1 cellular context compared by ENCODE assay signal in the genomic region with DNA sequence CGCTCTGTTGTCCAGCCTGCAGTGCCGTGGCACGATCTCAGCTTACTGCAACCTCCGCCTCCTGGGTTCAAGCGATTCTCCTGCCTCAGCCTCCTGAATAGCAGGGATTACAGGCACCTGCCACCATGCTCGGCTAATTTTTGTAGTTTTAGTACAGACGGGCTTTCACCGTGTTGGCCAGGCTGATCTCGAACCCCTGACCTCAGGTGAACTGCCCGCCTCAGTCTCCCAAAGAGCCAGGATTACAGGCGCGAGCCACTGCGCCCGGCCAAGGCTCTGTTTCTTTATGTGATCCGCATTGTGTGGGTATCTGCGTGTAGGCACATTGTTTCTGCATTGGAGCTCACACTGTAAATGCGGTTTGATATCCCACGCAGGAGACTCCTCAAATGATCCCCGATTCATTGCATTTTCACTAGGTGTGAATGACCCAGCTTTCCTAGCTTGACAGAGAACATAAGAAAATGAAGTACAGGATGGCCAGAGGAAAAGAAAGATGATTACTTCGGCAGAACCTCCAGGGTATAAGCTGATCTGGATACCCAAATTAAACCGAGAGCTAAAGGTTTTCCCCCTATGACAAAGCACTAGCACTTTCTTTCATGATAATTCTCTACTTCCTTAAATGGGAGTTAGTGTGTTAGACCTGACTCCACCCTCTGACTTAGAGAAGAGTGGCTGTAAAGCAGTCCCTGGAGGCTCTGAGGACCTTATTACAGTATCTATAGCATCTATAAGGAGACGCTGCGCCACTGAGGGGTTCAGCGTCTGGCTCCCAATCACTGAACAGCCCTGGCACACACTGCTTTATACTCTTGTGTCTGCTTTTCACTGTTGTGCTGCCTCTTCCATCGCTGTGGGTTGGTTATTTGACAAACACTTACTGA.
TF ChIP-seq lines count a peak whose summit lies in the region.

No MANE protein-coding gene starts in this region.

TF ChIP-seq in GM12878, 131 proteins besides CTCF, POLR2A, EP300 and RAD21 (continued from another document and continues in another):
- TF ChIP-seq, protein P1, sequence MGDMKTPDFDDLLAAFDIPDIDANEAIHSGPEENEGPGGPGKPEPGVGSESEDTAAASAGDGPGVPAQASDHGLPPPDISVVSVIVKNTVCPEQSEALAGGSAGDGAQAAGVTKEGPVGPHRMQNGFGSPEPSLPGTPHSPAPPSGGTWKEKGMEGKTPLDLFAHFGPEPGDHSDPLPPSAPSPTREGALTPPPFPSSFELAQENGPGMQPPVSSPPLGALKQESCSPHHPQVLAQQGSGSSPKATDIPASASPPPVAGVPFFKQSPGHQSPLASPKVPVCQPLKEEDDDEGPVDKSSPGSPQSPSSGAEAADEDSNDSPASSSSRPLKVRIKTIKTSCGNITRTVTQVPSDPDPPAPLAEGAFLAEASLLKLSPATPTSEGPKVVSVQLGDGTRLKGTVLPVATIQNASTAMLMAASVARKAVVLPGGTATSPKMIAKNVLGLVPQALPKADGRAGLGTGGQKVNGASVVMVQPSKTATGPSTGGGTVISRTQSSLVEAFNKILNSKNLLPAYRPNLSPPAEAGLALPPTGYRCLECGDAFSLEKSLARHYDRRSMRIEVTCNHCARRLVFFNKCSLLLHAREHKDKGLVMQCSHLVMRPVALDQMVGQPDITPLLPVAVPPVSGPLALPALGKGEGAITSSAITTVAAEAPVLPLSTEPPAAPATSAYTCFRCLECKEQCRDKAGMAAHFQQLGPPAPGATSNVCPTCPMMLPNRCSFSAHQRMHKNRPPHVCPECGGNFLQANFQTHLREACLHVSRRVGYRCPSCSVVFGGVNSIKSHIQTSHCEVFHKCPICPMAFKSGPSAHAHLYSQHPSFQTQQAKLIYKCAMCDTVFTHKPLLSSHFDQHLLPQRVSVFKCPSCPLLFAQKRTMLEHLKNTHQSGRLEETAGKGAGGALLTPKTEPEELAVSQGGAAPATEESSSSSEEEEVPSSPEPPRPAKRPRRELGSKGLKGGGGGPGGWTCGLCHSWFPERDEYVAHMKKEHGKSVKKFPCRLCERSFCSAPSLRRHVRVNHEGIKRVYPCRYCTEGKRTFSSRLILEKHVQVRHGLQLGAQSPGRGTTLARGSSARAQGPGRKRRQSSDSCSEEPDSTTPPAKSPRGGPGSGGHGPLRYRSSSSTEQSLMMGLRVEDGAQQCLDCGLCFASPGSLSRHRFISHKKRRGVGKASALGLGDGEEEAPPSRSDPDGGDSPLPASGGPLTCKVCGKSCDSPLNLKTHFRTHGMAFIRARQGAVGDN (IDR thresholded peaks at IDR 0.05) = peak; percentile 68
- TF ChIP-seq CREB1 (IDR thresholded peaks at IDR 0.05; ENCODE audit: low read depth) = no peak
- TF ChIP-seq GABPA (IDR thresholded peaks at IDR 0.05; ENCODE audit: low read depth) = no peak
- peak; percentile 26; the same call in 1 of the 2 replicates for TF ChIP-seq NBN (IDR thresholded peaks at IDR 0.05)
- no peak for TF ChIP-seq SUPT20H (IDR thresholded peaks at IDR 0.05; ENCODE audit: borderline replicate concordance, control insufficient read depth, low read depth, low read length)
- no peak for TF ChIP-seq BMI1 (IDR thresholded peaks at IDR 0.05; ENCODE audit: borderline replicate concordance)
- TF ChIP-seq SP1 (IDR thresholded peaks at IDR 0.05; ENCODE audit: low read depth, low read length) = peak; percentile 6
- no peak for TF ChIP-seq TCF7 (IDR thresholded peaks at IDR 0.05; ENCODE audit: borderline replicate concordance)
- no peak for TF ChIP-seq SMC3 (IDR thresholded peaks at IDR 0.05; ENCODE audit: borderline replicate concordance, low read length)
- TF ChIP-seq, protein P2, sequence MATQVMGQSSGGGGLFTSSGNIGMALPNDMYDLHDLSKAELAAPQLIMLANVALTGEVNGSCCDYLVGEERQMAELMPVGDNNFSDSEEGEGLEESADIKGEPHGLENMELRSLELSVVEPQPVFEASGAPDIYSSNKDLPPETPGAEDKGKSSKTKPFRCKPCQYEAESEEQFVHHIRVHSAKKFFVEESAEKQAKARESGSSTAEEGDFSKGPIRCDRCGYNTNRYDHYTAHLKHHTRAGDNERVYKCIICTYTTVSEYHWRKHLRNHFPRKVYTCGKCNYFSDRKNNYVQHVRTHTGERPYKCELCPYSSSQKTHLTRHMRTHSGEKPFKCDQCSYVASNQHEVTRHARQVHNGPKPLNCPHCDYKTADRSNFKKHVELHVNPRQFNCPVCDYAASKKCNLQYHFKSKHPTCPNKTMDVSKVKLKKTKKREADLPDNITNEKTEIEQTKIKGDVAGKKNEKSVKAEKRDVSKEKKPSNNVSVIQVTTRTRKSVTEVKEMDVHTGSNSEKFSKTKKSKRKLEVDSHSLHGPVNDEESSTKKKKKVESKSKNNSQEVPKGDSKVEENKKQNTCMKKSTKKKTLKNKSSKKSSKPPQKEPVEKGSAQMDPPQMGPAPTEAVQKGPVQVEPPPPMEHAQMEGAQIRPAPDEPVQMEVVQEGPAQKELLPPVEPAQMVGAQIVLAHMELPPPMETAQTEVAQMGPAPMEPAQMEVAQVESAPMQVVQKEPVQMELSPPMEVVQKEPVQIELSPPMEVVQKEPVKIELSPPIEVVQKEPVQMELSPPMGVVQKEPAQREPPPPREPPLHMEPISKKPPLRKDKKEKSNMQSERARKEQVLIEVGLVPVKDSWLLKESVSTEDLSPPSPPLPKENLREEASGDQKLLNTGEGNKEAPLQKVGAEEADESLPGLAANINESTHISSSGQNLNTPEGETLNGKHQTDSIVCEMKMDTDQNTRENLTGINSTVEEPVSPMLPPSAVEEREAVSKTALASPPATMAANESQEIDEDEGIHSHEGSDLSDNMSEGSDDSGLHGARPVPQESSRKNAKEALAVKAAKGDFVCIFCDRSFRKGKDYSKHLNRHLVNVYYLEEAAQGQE (IDR thresholded peaks at IDR 0.05; ENCODE audit: low read depth, low read length) = no peak
- TF ChIP-seq, protein P3, sequence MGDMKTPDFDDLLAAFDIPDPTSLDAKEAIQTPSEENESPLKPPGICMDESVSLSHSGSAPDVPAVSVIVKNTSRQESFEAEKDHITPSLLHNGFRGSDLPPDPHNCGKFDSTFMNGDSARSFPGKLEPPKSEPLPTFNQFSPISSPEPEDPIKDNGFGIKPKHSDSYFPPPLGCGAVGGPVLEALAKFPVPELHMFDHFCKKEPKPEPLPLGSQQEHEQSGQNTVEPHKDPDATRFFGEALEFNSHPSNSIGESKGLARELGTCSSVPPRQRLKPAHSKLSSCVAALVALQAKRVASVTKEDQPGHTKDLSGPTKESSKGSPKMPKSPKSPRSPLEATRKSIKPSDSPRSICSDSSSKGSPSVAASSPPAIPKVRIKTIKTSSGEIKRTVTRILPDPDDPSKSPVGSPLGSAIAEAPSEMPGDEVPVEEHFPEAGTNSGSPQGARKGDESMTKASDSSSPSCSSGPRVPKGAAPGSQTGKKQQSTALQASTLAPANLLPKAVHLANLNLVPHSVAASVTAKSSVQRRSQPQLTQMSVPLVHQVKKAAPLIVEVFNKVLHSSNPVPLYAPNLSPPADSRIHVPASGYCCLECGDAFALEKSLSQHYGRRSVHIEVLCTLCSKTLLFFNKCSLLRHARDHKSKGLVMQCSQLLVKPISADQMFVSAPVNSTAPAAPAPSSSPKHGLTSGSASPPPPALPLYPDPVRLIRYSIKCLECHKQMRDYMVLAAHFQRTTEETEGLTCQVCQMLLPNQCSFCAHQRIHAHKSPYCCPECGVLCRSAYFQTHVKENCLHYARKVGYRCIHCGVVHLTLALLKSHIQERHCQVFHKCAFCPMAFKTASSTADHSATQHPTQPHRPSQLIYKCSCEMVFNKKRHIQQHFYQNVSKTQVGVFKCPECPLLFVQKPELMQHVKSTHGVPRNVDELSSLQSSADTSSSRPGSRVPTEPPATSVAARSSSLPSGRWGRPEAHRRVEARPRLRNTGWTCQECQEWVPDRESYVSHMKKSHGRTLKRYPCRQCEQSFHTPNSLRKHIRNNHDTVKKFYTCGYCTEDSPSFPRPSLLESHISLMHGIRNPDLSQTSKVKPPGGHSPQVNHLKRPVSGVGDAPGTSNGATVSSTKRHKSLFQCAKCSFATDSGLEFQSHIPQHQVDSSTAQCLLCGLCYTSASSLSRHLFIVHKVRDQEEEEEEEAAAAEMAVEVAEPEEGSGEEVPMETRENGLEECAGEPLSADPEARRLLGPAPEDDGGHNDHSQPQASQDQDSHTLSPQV (IDR thresholded peaks at IDR 0.05) = no peak
- TF ChIP-seq ZSCAN29 (IDR thresholded peaks at IDR 0.05) = no peak; the same call in 1 of the 2 replicates
- TF ChIP-seq SMAD1 (IDR thresholded peaks at IDR 0.05; ENCODE audit: low read depth, partially characterized antibody) = peak; percentile 76
- TF ChIP-seq KDM1A (IDR thresholded peaks at IDR 0.05; ENCODE audit: borderline replicate concordance) = no peak
- no peak for TF ChIP-seq CEBPB (IDR thresholded peaks at IDR 0.05; ENCODE audit: borderline replicate concordance in 1 of 2, low read depth in 2 of 2, low read length in 2 of 2)
- TF ChIP-seq, protein P4, sequence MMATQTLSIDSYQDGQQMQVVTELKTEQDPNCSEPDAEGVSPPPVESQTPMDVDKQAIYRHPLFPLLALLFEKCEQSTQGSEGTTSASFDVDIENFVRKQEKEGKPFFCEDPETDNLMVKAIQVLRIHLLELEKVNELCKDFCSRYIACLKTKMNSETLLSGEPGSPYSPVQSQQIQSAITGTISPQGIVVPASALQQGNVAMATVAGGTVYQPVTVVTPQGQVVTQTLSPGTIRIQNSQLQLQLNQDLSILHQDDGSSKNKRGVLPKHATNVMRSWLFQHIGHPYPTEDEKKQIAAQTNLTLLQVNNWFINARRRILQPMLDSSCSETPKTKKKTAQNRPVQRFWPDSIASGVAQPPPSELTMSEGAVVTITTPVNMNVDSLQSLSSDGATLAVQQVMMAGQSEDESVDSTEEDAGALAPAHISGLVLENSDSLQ (IDR thresholded peaks at IDR 0.05) = 0 out of 2 replicates have a peak, but pooled peaks have one; percentile 26
- TF ChIP-seq, protein P5, sequence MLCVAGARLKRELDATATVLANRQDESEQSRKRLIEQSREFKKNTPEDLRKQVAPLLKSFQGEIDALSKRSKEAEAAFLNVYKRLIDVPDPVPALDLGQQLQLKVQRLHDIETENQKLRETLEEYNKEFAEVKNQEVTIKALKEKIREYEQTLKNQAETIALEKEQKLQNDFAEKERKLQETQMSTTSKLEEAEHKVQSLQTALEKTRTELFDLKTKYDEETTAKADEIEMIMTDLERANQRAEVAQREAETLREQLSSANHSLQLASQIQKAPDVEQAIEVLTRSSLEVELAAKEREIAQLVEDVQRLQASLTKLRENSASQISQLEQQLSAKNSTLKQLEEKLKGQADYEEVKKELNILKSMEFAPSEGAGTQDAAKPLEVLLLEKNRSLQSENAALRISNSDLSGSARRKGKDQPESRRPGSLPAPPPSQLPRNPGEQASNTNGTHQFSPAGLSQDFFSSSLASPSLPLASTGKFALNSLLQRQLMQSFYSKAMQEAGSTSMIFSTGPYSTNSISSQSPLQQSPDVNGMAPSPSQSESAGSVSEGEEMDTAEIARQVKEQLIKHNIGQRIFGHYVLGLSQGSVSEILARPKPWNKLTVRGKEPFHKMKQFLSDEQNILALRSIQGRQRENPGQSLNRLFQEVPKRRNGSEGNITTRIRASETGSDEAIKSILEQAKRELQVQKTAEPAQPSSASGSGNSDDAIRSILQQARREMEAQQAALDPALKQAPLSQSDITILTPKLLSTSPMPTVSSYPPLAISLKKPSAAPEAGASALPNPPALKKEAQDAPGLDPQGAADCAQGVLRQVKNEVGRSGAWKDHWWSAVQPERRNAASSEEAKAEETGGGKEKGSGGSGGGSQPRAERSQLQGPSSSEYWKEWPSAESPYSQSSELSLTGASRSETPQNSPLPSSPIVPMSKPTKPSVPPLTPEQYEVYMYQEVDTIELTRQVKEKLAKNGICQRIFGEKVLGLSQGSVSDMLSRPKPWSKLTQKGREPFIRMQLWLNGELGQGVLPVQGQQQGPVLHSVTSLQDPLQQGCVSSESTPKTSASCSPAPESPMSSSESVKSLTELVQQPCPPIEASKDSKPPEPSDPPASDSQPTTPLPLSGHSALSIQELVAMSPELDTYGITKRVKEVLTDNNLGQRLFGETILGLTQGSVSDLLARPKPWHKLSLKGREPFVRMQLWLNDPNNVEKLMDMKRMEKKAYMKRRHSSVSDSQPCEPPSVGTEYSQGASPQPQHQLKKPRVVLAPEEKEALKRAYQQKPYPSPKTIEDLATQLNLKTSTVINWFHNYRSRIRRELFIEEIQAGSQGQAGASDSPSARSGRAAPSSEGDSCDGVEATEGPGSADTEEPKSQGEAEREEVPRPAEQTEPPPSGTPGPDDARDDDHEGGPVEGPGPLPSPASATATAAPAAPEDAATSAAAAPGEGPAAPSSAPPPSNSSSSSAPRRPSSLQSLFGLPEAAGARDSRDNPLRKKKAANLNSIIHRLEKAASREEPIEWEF (IDR thresholded peaks at IDR 0.05; ENCODE audit: insufficient replicate concordance, low read depth, low read length) = no peak
- TF ChIP-seq CHD1 (IDR thresholded peaks at IDR 0.05; ENCODE audit: low read depth, low read length) = no peak
- TF ChIP-seq, protein P6, sequence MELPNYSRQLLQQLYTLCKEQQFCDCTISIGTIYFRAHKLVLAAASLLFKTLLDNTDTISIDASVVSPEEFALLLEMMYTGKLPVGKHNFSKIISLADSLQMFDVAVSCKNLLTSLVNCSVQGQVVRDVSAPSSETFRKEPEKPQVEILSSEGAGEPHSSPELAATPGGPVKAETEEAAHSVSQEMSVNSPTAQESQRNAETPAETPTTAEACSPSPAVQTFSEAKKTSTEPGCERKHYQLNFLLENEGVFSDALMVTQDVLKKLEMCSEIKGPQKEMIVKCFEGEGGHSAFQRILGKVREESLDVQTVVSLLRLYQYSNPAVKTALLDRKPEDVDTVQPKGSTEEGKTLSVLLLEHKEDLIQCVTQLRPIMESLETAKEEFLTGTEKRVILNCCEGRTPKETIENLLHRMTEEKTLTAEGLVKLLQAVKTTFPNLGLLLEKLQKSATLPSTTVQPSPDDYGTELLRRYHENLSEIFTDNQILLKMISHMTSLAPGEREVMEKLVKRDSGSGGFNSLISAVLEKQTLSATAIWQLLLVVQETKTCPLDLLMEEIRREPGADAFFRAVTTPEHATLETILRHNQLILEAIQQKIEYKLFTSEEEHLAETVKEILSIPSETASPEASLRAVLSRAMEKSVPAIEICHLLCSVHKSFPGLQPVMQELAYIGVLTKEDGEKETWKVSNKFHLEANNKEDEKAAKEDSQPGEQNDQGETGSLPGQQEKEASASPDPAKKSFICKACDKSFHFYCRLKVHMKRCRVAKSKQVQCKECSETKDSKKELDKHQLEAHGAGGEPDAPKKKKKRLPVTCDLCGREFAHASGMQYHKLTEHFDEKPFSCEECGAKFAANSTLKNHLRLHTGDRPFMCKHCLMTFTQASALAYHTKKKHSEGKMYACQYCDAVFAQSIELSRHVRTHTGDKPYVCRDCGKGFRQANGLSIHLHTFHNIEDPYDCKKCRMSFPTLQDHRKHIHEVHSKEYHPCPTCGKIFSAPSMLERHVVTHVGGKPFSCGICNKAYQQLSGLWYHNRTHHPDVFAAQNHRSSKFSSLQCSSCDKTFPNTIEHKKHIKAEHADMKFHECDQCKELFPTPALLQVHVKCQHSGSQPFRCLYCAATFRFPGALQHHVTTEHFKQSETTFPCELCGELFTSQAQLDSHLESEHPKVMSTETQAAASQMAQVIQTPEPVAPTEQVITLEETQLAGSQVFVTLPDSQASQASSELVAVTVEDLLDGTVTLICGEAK (IDR thresholded peaks at IDR 0.05; ENCODE audit: borderline replicate concordance) = no peak
- TF ChIP-seq, protein P7, sequence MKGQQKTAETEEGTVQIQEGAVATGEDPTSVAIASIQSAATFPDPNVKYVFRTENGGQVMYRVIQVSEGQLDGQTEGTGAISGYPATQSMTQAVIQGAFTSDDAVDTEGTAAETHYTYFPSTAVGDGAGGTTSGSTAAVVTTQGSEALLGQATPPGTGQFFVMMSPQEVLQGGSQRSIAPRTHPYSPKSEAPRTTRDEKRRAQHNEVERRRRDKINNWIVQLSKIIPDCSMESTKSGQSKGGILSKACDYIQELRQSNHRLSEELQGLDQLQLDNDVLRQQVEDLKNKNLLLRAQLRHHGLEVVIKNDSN (IDR thresholded peaks at IDR 0.05; ENCODE audit: borderline replicate concordance, extremely low read length, insufficient read depth, low read depth, low read length) = no peak
- TF ChIP-seq NFYA (IDR thresholded peaks at IDR 0.05; ENCODE audit: borderline replicate concordance, low read depth, low read length) = no peak
- TF ChIP-seq RUNX3 (IDR thresholded peaks at IDR 0.05; ENCODE audit: low read length) = no peak
- no peak for TF ChIP-seq NFXL1 (IDR thresholded peaks at IDR 0.05; ENCODE audit: borderline replicate concordance)
- no peak for TF ChIP-seq MYC (IDR thresholded peaks at IDR 0.05; ENCODE audit: insufficient read depth, insufficient read length, insufficient replicate concordance, low read length, severe bottlenecking)
